ENCODE assay signal across 10 cellular contexts in genomic region chr16:82580293-82580900, GRCh38. TPM values are rescaled to one million over a fixed set of nuclear protein-coding genes. Genes with fewer than 3 reads are reported as not detected.
DNase-seq lines count a peak whose midpoint lies in the region; ATAC-seq, FAIRE-seq and TF ChIP-seq lines count a peak whose summit lies in the region.
"Had no signal": no experiment of that assay in that cellular context is flagged by ENCODE, and none has a peak within 500 bp of the region (broad histone marks: within the 10 kb centered on the region; RNA-seq: fewer than 3 reads in every experiment).

No MANE protein-coding gene starts in this region.

- H2BK15ac ChIP-seq in H9 (ENCODE audit: low read depth, low read length), result no peak overlapping the region

- no peaks in the 10 kb centered on the region for H3K9me3 Mint-ChIP-seq in H9
- H3K9me3 Mint-ChIP-seq: mesothelial cell of epicardium had no signal

- TF ChIP-seq CTCF in A549 (IDR thresholded peaks at IDR 0.05), result no peak
- peak; percentile 64 for TF ChIP-seq CTCF in H9 (conservative IDR thresholded peaks at IDR 0.05)

- no peak overlapping the region for H2BK20ac ChIP-seq in H9 (ENCODE audit: low read depth, low read length, poor library complexity, severe bottlenecking)

- no peak overlapping the region for H3K14ac ChIP-seq in H9 (ENCODE audit: insufficient read depth, low read length)

- no peak overlapping the region for H2AFZ ChIP-seq in H9 (ENCODE audit: low read length)

- H2BK5ac ChIP-seq in H9 (ENCODE audit: insufficient read length, low read length), result no peak overlapping the region

- H3K4me1 ChIP-seq in A549 (no peaks in the 10 kb centered on the region), H9 (ENCODE audit: insufficient read depth, low read length) (no peaks in the 10 kb centered on the region)

- TF ChIP-seq POLR2A in A549 (IDR thresholded peaks at IDR 0.05; ENCODE audit: low read length), result no peak

- H3K27ac ChIP-seq in A549 (no peak overlapping the region), H9 (ENCODE audit: insufficient read length, low read depth, low read length) (no peak overlapping the region)

- no peak overlapping the region for H3K27ac Mint-ChIP-seq in H9
- H3K27ac Mint-ChIP-seq: mesothelial cell of epicardium had no signal

- FAIRE-seq in A549 (lab: Jason Lieb, UNC) (no peak), RCC 7860 (lab: Jason Lieb, UNC) (no peak), GM19239 (lab: Jason Lieb, UNC) (no peak)

- DNase-seq in A549 (ENCODE audit: low read depth in 1 of 2, low spot score in 1 of 2), result peak; percentile 8 to 10
- no peak for DNase-seq in H9
- DNase-seq in SK-N-DZ (ENCODE audit: low spot score), result peak; percentile 17
- peak; percentile 43 for DNase-seq in iPS-NIHi11 (ENCODE audit: low spot score)
- DNase-seq in RCC 7860 (ENCODE audit: low spot score), result no peak
- DNase-seq in activated T-cell treated with anti-CD3 and anti-CD28 coated beads, Interleukin-2, amount 50 U/mL, for 1 hour, result no peak
- DNase-seq in GM19239 (ENCODE audit: insufficient read length, low spot score), result no peak
- DNase-seq in stimulated activated CD4-positive, alpha-beta T cell treated with anti-CD3 and anti-CD28 coated beads, Interleukin-12 subunit alpha, Interleukin-12 subunit beta, amount 100 ng/mL, for 4 hours, result no peak

- H3K4me3 ChIP-seq in A549, result no peak overlapping the region

- H4K20me1 ChIP-seq in H9 (ENCODE audit: control insufficient read depth, insufficient read depth, insufficient read length), result no peaks in the 10 kb centered on the region

- no peak overlapping the region for H2AK5ac ChIP-seq in H9 (ENCODE audit: insufficient read length, low read length)

- peak in 1 of 2 experiments; percentile 75; a peak in 3 of 6 replicates for ATAC-seq in A549

- POLR2A ChIA-PET in A549 (lab: Yijun Ruan, JAX), result no interaction called here

- TF ChIP-seq EP300 in A549 (IDR thresholded peaks at IDR 0.05), result no peak

- H3K4me2 ChIP-seq in A549, result no peak overlapping the region
- H3K4me2 ChIP-seq in H9 (ENCODE audit: insufficient read depth, insufficient read length, low read length), result no peak overlapping the region

- no peak overlapping the region for H4K91ac ChIP-seq in H9 (ENCODE audit: insufficient read length, low read depth, low read length)

- no peaks in the 10 kb centered on the region for H3K36me3 Mint-ChIP-seq in H9 (ENCODE audit: insufficient read depth in 1 of 3, low read depth in 3 of 3)
- H3K36me3 Mint-ChIP-seq: mesothelial cell of epicardium had no signal

- peak; percentile 30 to 44; a peak in 3 of 5 replicates for TF ChIP-seq RAD21 in A549 (conservative IDR thresholded peaks at IDR 0.05 in 1 of 2, IDR thresholded peaks at IDR 0.05 in 1 of 2)

- H3K79me2 ChIP-seq in H9 (ENCODE audit: insufficient read depth, low read length), result no peaks in the 10 kb centered on the region

- WGBS in A549 (ENCODE audit: missing lambda C conversion rate), result 0% methylated on average over 9 of the region's 9 CpGs
- no CpG with 5 or more reads among the region's 9 CpGs for WGBS in H9 (ENCODE audit: extremely low coverage, insufficient read length, low lambda C conversion rate)

- H3K9me3 ChIP-seq in A549 (no peaks in the 10 kb centered on the region), H9 (ENCODE audit: control insufficient read depth, low read depth, low read length) (no peaks in the 10 kb centered on the region)

- no peak overlapping the region for H3K4me3 Mint-ChIP-seq in H9
- H3K4me3 Mint-ChIP-seq: mesothelial cell of epicardium had no signal

- CTCF ChIA-PET in A549 (lab: Yijun Ruan, JAX), result interaction anchor here (0.8 to 1.7 kb wide), 4 partner anchors 12 to 316 kb away, joined by 3 to 7 read pairs (median 4); no protein-coding TSS in a partner anchor

- no peak overlapping the region for H3T11ph ChIP-seq in H9 (ENCODE audit: low read length)

- H3K27me3 ChIP-seq in H9 (ENCODE audit: insufficient read depth, low read length), result no peaks in the 10 kb centered on the region

- H4K5ac ChIP-seq in H9 (ENCODE audit: insufficient read length, low read depth, low read length), result no peak overlapping the region

- no peak overlapping the region for H3K56ac ChIP-seq in H9 (ENCODE audit: insufficient read length, low read depth, low read length)

- no peak overlapping the region for H3K23ac ChIP-seq in H9 (ENCODE audit: insufficient read length, low read depth, low read length)

- H3K4ac ChIP-seq in H9 (ENCODE audit: low read depth, low read length), result no peak overlapping the region

- peaks cover 4% of the 10 kb centered on the region; the same call in 1 of the 2 replicates for H3K27me3 Mint-ChIP-seq in H9 (ENCODE audit: low read depth)

- no peak overlapping the region for H4K8ac ChIP-seq in H9 (replicated peaks; ENCODE audit: insufficient read length, low read depth, low read length)

- no peaks in the 10 kb centered on the region for H3K4me1 Mint-ChIP-seq in H9
- H3K4me1 Mint-ChIP-seq: mesothelial cell of epicardium had no signal

- no peaks in the 10 kb centered on the region for H3K23me2 ChIP-seq in H9 (ENCODE audit: insufficient read length, low read depth, low read length, poor library complexity, severe bottlenecking)

- no peaks in the 10 kb centered on the region for H3K79me1 ChIP-seq in H9 (ENCODE audit: insufficient read depth, low read depth, low read length, poor library complexity, severe bottlenecking)

- no peak overlapping the region for H3K18ac ChIP-seq in H9 (ENCODE audit: insufficient read length, low read depth, low read length)

- H3K9ac ChIP-seq in H9 (ENCODE audit: extremely low read depth, insufficient read length, low read length), result no peak overlapping the region

- H2BK120ac ChIP-seq in H9 (ENCODE audit: low read depth, low read length, poor library complexity, severe bottlenecking), result no peak overlapping the region

- H2BK12ac ChIP-seq in H9 (ENCODE audit: insufficient read length, low read depth, low read length), result no peak overlapping the region

TF ChIP-seq in A549, 52 proteins besides CTCF, POLR2A, EP300 and RAD21:
- no peak for TF ChIP-seq POLR2AphosphoS2 (conservative IDR thresholded peaks at IDR 0.05; ENCODE audit: low read length)

RNA-seq across cellular contexts. Expression of gene CDH13, which starts 46.4 kb away (rescaled TPM):
- polyA plus RNA-seq in A549 (2011; rRNA removed) (not detected in 2 replicates), A549 (2017; fragmentation: RNase III; extraction: RNeasy Plus Mini Kit Qiagen cat#74134 plus additional on column Dnase treatment) (not detected in 3 replicates)
- polyA plus RNA-seq in A549 (2012; cell fraction: cytosol; rRNA removed), result not detected in 2 replicates
- not detected in 2 replicates for polyA plus RNA-seq in A549 (2012; cell fraction: nucleus; rRNA removed)
- not detected in 2 replicates for polyA minus RNA-seq in A549 (2011; rRNA and poly(A)+ RNA removed)
- 1.5 and 2.4 TPM in 2 replicates for total RNA-seq in H9 (2021)
- polyA plus RNA-seq in SK-N-DZ (2014; cell fraction: cytosol; rRNA removed), result not detected in 2 replicates
- 0.01 TPM in 1 of 2 replicates, not detected in the other for polyA plus RNA-seq in SK-N-DZ (2014; cell fraction: nucleus; rRNA removed)
- total RNA-seq: T-helper 2 cell treated with Interferon-gamma antibody and Interleukin-4, amounts not matched to agents 100 ng/mL and 5 ng/mL, for 36 hours had no signal

Comparison
In these comparisons a context has a peak if more than half of its experiments do, and no peak if none do; other contexts are left out.
1. DNase-seq: peak in A549 (2 of 2), SK-N-DZ (single experiment) and iPS-NIHi11 (single experiment); none in H9 (single experiment), RCC 7860 (single experiment), activated T-cell treated with anti-CD3 and anti-CD28 coated beads, Interleukin-2, amount 50 U/mL, for 1 hour (single experiment), GM19239 (single experiment) and stimulated activated CD4-positive, alpha-beta T cell treated with anti-CD3 and anti-CD28 coated beads, Interleukin-12 subunit alpha, Interleukin-12 subunit beta, amount 100 ng/mL, for 4 hours (single experiment).